Comparison of ENCODE assay signal across 9 cellular contexts in the genomic region with DNA sequence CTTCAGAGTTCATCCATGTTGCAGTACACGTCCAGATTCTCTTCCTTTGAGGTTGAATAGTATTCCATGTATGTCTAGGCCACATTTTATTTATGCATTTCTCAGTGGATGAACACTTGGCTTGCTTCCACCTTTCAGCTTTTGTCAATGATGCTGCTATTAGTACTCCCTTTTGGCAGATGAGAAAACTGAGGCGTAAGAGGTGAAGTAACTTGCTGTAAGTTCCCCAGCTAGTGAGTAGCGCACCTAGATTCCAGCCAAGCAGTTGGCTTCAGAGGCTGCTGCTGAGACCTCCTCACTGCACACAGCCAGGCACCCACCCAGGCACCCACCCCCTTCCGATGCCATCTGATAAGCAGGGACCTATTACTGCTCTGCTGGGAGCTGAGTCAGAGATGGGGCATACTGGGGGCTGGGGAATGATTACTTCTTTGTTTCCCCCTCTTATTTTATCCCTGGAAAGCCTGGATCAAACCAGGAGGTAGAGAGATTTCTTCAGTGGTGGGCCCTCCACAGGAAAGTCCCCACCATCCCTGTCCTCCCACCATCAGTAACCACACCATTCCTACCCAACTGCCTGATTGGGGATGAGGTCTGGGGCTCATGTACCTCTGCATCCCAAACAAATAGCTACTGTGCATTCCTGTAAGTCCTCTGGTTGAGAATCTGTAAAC.
DNase-seq lines count a peak whose midpoint lies in the region; ATAC-seq, FAIRE-seq and TF ChIP-seq lines count a peak whose summit lies in the region.
"Had no signal": no experiment of that assay in that cellular context is flagged by ENCODE, and none has a peak within 500 bp of the region (broad histone marks: within the 10 kb centered on the region; RNA-seq: fewer than 3 reads in every experiment).

No MANE protein-coding gene starts in this region.

- H3K4me1 Mint-ChIP-seq in astrocyte (ENCODE audit: low read depth, unreplicated experiment) = peaks cover 25% of the 10 kb centered on the region

- intact Hi-C loops in upper lobe of right lung (cut with DNase I) (no loop called here), esophagus squamous epithelium (cut with DNase I) (no loop called here)

- TF ChIP-seq CTCF in DND-41 (IDR thresholded peaks at IDR 0.05; ENCODE audit: borderline replicate concordance, extremely low read depth, low read length, poor library complexity, severe bottlenecking) (no peak), astrocyte (IDR thresholded peaks at IDR 0.05; ENCODE audit: insufficient read depth, low read depth, low read length) (no peak), parathyroid adenoma (IDR thresholded peaks at IDR 0.05) (no peak), upper lobe of right lung (IDR thresholded peaks at IDR 0.05) (no peak), esophagus squamous epithelium (IDR thresholded peaks at IDR 0.05) (no peak)

- H3K4me3 Mint-ChIP-seq in astrocyte (ENCODE audit: unreplicated experiment) = no peak overlapping the region

- no peaks in the 10 kb centered on the region for H3K27me3 Mint-ChIP-seq in astrocyte (ENCODE audit: low read depth, unreplicated experiment)

- peaks cover 24% of the 10 kb centered on the region for H3K4me1 ChIP-seq in DND-41 (ENCODE audit: insufficient read depth, low read length)
- H3K4me1 ChIP-seq in astrocyte (ENCODE audit: insufficient read depth, low read length) = peaks cover 30% of the 10 kb centered on the region
- H3K4me1 ChIP-seq in parathyroid adenoma = peaks cover 15% of the 10 kb centered on the region
- H3K4me1 ChIP-seq in upper lobe of right lung = peaks cover 2% of the 10 kb centered on the region
- H3K4me1 ChIP-seq in esophagus squamous epithelium = peaks cover 0 to 16% (median 4%) of the 10 kb centered on the region in 3 donors

- peaks cover 3% of the 10 kb centered on the region for H3K9me3 Mint-ChIP-seq in astrocyte (ENCODE audit: unreplicated experiment)

- H3K4me2 ChIP-seq in DND-41 (ENCODE audit: insufficient read depth, low read length) (no peak overlapping the region), astrocyte (ENCODE audit: low read length) (peak overlapping the region; percentile 59), parathyroid adenoma (ENCODE audit: low read length) (no peak overlapping the region)

- H3K36me3 ChIP-seq in DND-41 (ENCODE audit: insufficient read depth, low read length) (no peaks in the 10 kb centered on the region), KOPT-K1 (ENCODE audit: insufficient read depth, low read length) (no peaks in the 10 kb centered on the region), astrocyte (ENCODE audit: insufficient read depth, low read length) (no peaks in the 10 kb centered on the region), parathyroid adenoma (ENCODE audit: control insufficient read depth, insufficient read depth, low read length) (no peaks in the 10 kb centered on the region), upper lobe of right lung (no peaks in the 10 kb centered on the region), esophagus squamous epithelium (no peaks in the 10 kb centered on the region)

- H3K9me3 ChIP-seq in DND-41 (ENCODE audit: insufficient read depth, low read length, severe bottlenecking) (no peaks in the 10 kb centered on the region), KOPT-K1 (ENCODE audit: insufficient read depth, low read length, poor library complexity, severe bottlenecking) (no peaks in the 10 kb centered on the region), astrocyte (ENCODE audit: insufficient read depth, low read depth, low read length) (no peaks in the 10 kb centered on the region), parathyroid adenoma (ENCODE audit: control insufficient read depth, low read length) (no peaks in the 10 kb centered on the region), upper lobe of right lung (no peaks in the 10 kb centered on the region), esophagus squamous epithelium (no peaks in the 10 kb centered on the region)

- H3K27ac ChIP-seq in DND-41 (ENCODE audit: low read length) (peak overlapping the region; percentile 71), KOPT-K1 (ENCODE audit: low read depth, low read length, poor library complexity, severe bottlenecking) (peak overlapping the region; percentile 50), astrocyte (ENCODE audit: low read depth, low read length) (peak overlapping the region; percentile 97), parathyroid adenoma (peak overlapping the region; percentile 7), upper lobe of right lung (no peak overlapping the region), esophagus squamous epithelium (no peak overlapping the region)

- H2AFZ ChIP-seq in DND-41 (ENCODE audit: low read depth, low read length) = no peak overlapping the region
- H2AFZ ChIP-seq in astrocyte (ENCODE audit: low read depth, low read length) = no peak overlapping the region
- no peak overlapping the region for H2AFZ ChIP-seq in parathyroid adenoma

- no peaks in the 10 kb centered on the region for H3K79me2 ChIP-seq in DND-41 (ENCODE audit: insufficient read depth, low read length)
- no peaks in the 10 kb centered on the region for H3K79me2 ChIP-seq in astrocyte (ENCODE audit: insufficient read depth, low read length)
- H3K79me2 ChIP-seq in parathyroid adenoma = no peaks in the 10 kb centered on the region

- H4K20me1 ChIP-seq in DND-41 (ENCODE audit: insufficient read depth, low read length) (no peaks in the 10 kb centered on the region), astrocyte (ENCODE audit: insufficient read depth, low read length) (no peaks in the 10 kb centered on the region)

- no peak overlapping the region for H3K9ac ChIP-seq in DND-41 (ENCODE audit: low read depth, low read length)
- peak overlapping the region; percentile 73 for H3K9ac ChIP-seq in astrocyte (ENCODE audit: low read length)
- H3K9ac ChIP-seq in parathyroid adenoma = no peak overlapping the region

- DNase-seq in DND-41 = no peak
- peak; percentile 81 for DNase-seq in astrocyte (ENCODE audit: low read depth)
- no peak for DNase-seq in upper lobe of right lung
- DNase-seq in esophagus squamous epithelium (lab: John Stamatoyannopoulos, UW) = no peak
- DNase-seq: NCI-H2081 treated with DMSO at 0.1 percent for 48 hours had no signal

- peak overlapping the region; percentile 90 for H3K27ac Mint-ChIP-seq in astrocyte (ENCODE audit: unreplicated experiment)

- H3K36me3 Mint-ChIP-seq in astrocyte (ENCODE audit: low read depth, unreplicated experiment) = no peaks in the 10 kb centered on the region

- WGBS in esophagus squamous epithelium, 2 donors = 71 to 79% methylated on average over 2 to 4 of the region's 4 CpGs

- no peak for TF ChIP-seq POLR2A in esophagus squamous epithelium (IDR thresholded peaks at IDR 0.05)

- ATAC-seq in DND-41 (ENCODE audit: insufficient read depth, low read depth) = no peak
- no peak for ATAC-seq in GM18519 (IDR thresholded peaks at IDR 0.05; ENCODE audit: low FRiP score, unreplicated experiment)
- no peak for ATAC-seq in upper lobe of right lung
- ATAC-seq: Panc1 had no signal

- H3K27me3 ChIP-seq in DND-41 (ENCODE audit: insufficient read depth, low read length, poor library complexity) (no peaks in the 10 kb centered on the region), astrocyte (ENCODE audit: insufficient read depth, low read length) (no peaks in the 10 kb centered on the region), parathyroid adenoma (ENCODE audit: control insufficient read depth, insufficient read depth, low read length) (no peaks in the 10 kb centered on the region), upper lobe of right lung (no peaks in the 10 kb centered on the region), esophagus squamous epithelium (no peaks in the 10 kb centered on the region)

- H3K4me3 ChIP-seq in DND-41 (ENCODE audit: low read depth in 1 of 2, low read length in 2 of 2) (no peak overlapping the region), astrocyte (ENCODE audit: insufficient read depth, low read depth, low read length) (peak overlapping the region; percentile 11), parathyroid adenoma (ENCODE audit: low read depth, low read length) (no peak overlapping the region), upper lobe of right lung (no peak overlapping the region), esophagus squamous epithelium (no peak overlapping the region)

- peak; percentile 79 for FAIRE-seq in astrocyte (lab: Jason Lieb, UNC)

Comparison
In these comparisons a context has a peak if more than half of its experiments do, and no peak if none do; other contexts are left out.
1. H3K27ac ChIP-seq: peak in DND-41 (single experiment), KOPT-K1 (single experiment), astrocyte (single experiment) and parathyroid adenoma (single experiment); none in upper lobe of right lung (single experiment) and esophagus squamous epithelium (0 of 4).